Comparison of ENCODE assay signal across 26 cellular contexts in genomic region chr1:199040076-199040475, GRCh38.
DNase-seq lines count a peak whose midpoint lies in the region; ATAC-seq and TF ChIP-seq lines count a peak whose summit lies in the region.
"Had no signal": no experiment of that assay in that cellular context is flagged by ENCODE, and none has a peak within 500 bp of the region (broad histone marks: within the 10 kb centered on the region; RNA-seq: fewer than 3 reads in every experiment).

No MANE protein-coding gene starts in this region.

- no peak for DNase-seq in activated CD4-positive, alpha-beta T cell treated with anti-CD3 and anti-CD28 coated beads, Interleukin-2, amount 10 ng/mL, durations not matched to agents 7 days and 5 days
- DNase-seq in activated CD4-positive, alpha-beta T cell treated with anti-CD3 and anti-CD28 coated beads, Interleukin-2, amount 50 U/mL, for 4 hours = no peak
- DNase-seq in CD4-positive, alpha-beta memory T cell = no peak
- DNase-seq in MV-4-11 (lab: John Stamatoyannopoulos, UW) (peak; percentile 56), CD14-positive monocyte (ENCODE audit: low spot score) (no peak)
- no peak for DNase-seq in activated T-helper 2 cell treated with anti-CD3 and anti-CD28 coated beads, Interferon-gamma antibody, Interleukin-2, Interleukin-4, amounts not matched to agents 10 μg/mL and 5 μg/mL and 100 μg/mL, durations not matched to agents 14 hours and 24 hours and 36 hours (ENCODE audit: low spot score)
- DNase-seq: activated CD4-positive, CD25-positive, alpha-beta regulatory T cell; dorsolateral prefrontal cortex; glutamatergic neuron; kidney glomerular epithelial cell; lower lobe of right lung; mucosa of descending colon; NCI-H187; NCI-H526 treated with DMSO at 0.1 percent for 48 hours; right cardiac atrium; spleen; stimulated activated CD4-positive, alpha-beta T cell treated with anti-CD3 and anti-CD28 coated beads, Interleukin-2, amount 100 ng/mL, for 48 hours; testis; uterus had no signal

- H3K4me3 ChIP-seq in CD4-positive, alpha-beta memory T cell (ENCODE audit: low read length in 2 of 2) = no peak overlapping the region
- H3K4me3 ChIP-seq: A549, dorsolateral prefrontal cortex, HAP-1, lower lobe of right lung, mucosa of descending colon, spleen, testis, uterus had no signal

- H3K27me3 ChIP-seq in CD4-positive, alpha-beta memory T cell (ENCODE audit: insufficient read depth, low read length) = no peaks in the 10 kb centered on the region
- H3K27me3 ChIP-seq: dorsolateral prefrontal cortex, spleen, testis, uterus had no signal

- peaks cover 38% of the 10 kb centered on the region for H3K36me3 Mint-ChIP-seq in activated CD4-positive, alpha-beta T cell treated with anti-CD3 and anti-CD28 coated beads, Interleukin-2, amount 10 ng/mL, durations not matched to agents 7 days and 5 days (ENCODE audit: low read depth)
- no peaks in the 10 kb centered on the region for H3K36me3 Mint-ChIP-seq in CD4-positive, alpha-beta memory T cell
- H3K36me3 Mint-ChIP-seq in activated T-helper 2 cell treated with anti-CD3 and anti-CD28 coated beads, Interferon-gamma antibody, Interleukin-2, Interleukin-4, amounts not matched to agents 10 μg/mL and 5 μg/mL and 100 μg/mL, durations not matched to agents 14 hours and 24 hours and 36 hours (ENCODE audit: low read depth) = peaks cover 42% of the 10 kb centered on the region
- H3K36me3 Mint-ChIP-seq in CD14-positive monocyte = no peaks in the 10 kb centered on the region
- H3K36me3 Mint-ChIP-seq: stimulated activated memory B cell treated with anti-CD40 and anti-IgM and Interleukin-4, amounts not matched to agents 10 μg/mL and 1 μg/mL and 100 μg/mL, for 72 hours had no signal

- CTCF ChIA-PET in activated CD4-positive, alpha-beta T cell treated with anti-CD3 and anti-CD28 coated beads, Interleukin-2, amount 10 ng/mL, durations not matched to agents 7 days and 5 days (lab: Charles Lee) = interaction anchor here (0.9 to 1.9 kb wide), 2 partner anchors 12 to 100 kb away, joined by 3 to 7 read pairs; no protein-coding TSS in a partner anchor
- CTCF ChIA-PET in CD4-positive, alpha-beta memory T cell (lab: Charles Lee; ENCODE audit: partially characterized antibody) = no interaction called here

- no peaks in the 10 kb centered on the region for H3K9me3 ChIP-seq in CD4-positive, alpha-beta memory T cell (ENCODE audit: control insufficient read depth in 1 of 2, low read length in 2 of 2)
- H3K9me3 ChIP-seq: A549, HAP-1, lower lobe of right lung, mucosa of descending colon, spleen, testis, uterus had no signal

- intact Hi-C loops in CD4-positive, alpha-beta memory T cell (cut with micrococcal nuclease) = no loop called here
- intact Hi-C loops in activated T-helper 2 cell treated with anti-CD3 and anti-CD28 coated beads, Interferon-gamma antibody, Interleukin-2, Interleukin-4, amounts not matched to agents 10 μg/mL and 5 μg/mL and 100 μg/mL, durations not matched to agents 14 hours and 24 hours and 36 hours (cut with micrococcal nuclease) = loop anchor here (2.0 kb wide), 1 partner anchor 31 kb away; no protein-coding TSS in a partner anchor
- intact Hi-C loops in CD14-positive monocyte (cut with micrococcal nuclease) = no loop called here

- no peaks in the 10 kb centered on the region for H3K36me3 ChIP-seq in CD4-positive, alpha-beta memory T cell (ENCODE audit: insufficient read depth, low read length)
- H3K36me3 ChIP-seq: HAP-1, lower lobe of right lung, spleen, uterus had no signal

- H3K4me3 Mint-ChIP-seq in activated CD4-positive, alpha-beta T cell treated with anti-CD3 and anti-CD28 coated beads, Interleukin-2, amount 10 ng/mL, durations not matched to agents 7 days and 5 days = peak overlapping the region; percentile 11
- H3K4me3 Mint-ChIP-seq in CD4-positive, alpha-beta memory T cell = peak overlapping the region in 6 of 8 donors; percentile 2 to 54 (median 30)
- H3K4me3 Mint-ChIP-seq in activated T-helper 2 cell treated with anti-CD3 and anti-CD28 coated beads, Interferon-gamma antibody, Interleukin-2, Interleukin-4, amounts not matched to agents 10 μg/mL and 5 μg/mL and 100 μg/mL, durations not matched to agents 14 hours and 24 hours and 36 hours (ENCODE audit: low read depth) = peak overlapping the region; percentile 49
- H3K4me3 Mint-ChIP-seq in CD14-positive monocyte = no peak overlapping the region
- H3K4me3 Mint-ChIP-seq: activated T-helper 17 cell treated with anti-CD3 and anti-CD28 coated beads, Interleukin-2, amount 50 U/mL, for 72 hours; neural crest cell; stimulated activated memory B cell treated with anti-CD40 and anti-IgM and Interleukin-4, amounts not matched to agents 10 μg/mL and 1 μg/mL and 100 μg/mL, for 72 hours had no signal

- ATAC-seq in HG02759 (IDR thresholded peaks at IDR 0.05; ENCODE audit: unreplicated experiment) (no peak), HG03097 (IDR thresholded peaks at IDR 0.05; ENCODE audit: low FRiP score, unreplicated experiment) (no peak)
- ATAC-seq: A549; activated T-helper 17 cell treated with anti-CD3 and anti-CD28 coated beads, Interleukin-2, amount 50 U/mL, for 72 hours; lower lobe of right lung; mucosa of descending colon; right cardiac atrium; stimulated activated memory B cell treated with anti-CD40 and anti-IgM and Interleukin-4, amounts not matched to agents 10 μg/mL and 1 μg/mL and 100 μg/mL, for 72 hours had no signal

- peaks cover 28% of the 10 kb centered on the region for H3K9me3 Mint-ChIP-seq in activated CD4-positive, alpha-beta T cell treated with anti-CD3 and anti-CD28 coated beads, Interleukin-2, amount 10 ng/mL, durations not matched to agents 7 days and 5 days
- no peaks in the 10 kb centered on the region for H3K9me3 Mint-ChIP-seq in CD4-positive, alpha-beta memory T cell
- H3K9me3 Mint-ChIP-seq in activated T-helper 2 cell treated with anti-CD3 and anti-CD28 coated beads, Interferon-gamma antibody, Interleukin-2, Interleukin-4, amounts not matched to agents 10 μg/mL and 5 μg/mL and 100 μg/mL, durations not matched to agents 14 hours and 24 hours and 36 hours = peaks cover 30% of the 10 kb centered on the region
- peaks cover 0 to 8% (median 3%) of the 10 kb centered on the region in 7 donors for H3K9me3 Mint-ChIP-seq in CD14-positive monocyte
- H3K9me3 Mint-ChIP-seq: activated T-helper 17 cell treated with anti-CD3 and anti-CD28 coated beads, Interleukin-2, amount 50 U/mL, for 72 hours; neural crest cell; stimulated activated memory B cell treated with anti-CD40 and anti-IgM and Interleukin-4, amounts not matched to agents 10 μg/mL and 1 μg/mL and 100 μg/mL, for 72 hours had no signal

- POLR2A ChIA-PET in activated CD4-positive, alpha-beta T cell treated with anti-CD3 and anti-CD28 coated beads, Interleukin-2, amount 10 ng/mL, durations not matched to agents 7 days and 5 days (lab: Charles Lee) = no interaction called here
- POLR2A ChIA-PET in CD4-positive, alpha-beta memory T cell (lab: Charles Lee; ENCODE audit: partially characterized antibody) = no interaction called here

- peaks cover 48% of the 10 kb centered on the region for H3K4me1 Mint-ChIP-seq in activated CD4-positive, alpha-beta T cell treated with anti-CD3 and anti-CD28 coated beads, Interleukin-2, amount 10 ng/mL, durations not matched to agents 7 days and 5 days
- peaks cover 19 to 23% (median 22%) of the 10 kb centered on the region in 4 donors for H3K4me1 Mint-ChIP-seq in CD4-positive, alpha-beta memory T cell
- peaks cover 44% of the 10 kb centered on the region for H3K4me1 Mint-ChIP-seq in activated T-helper 2 cell treated with anti-CD3 and anti-CD28 coated beads, Interferon-gamma antibody, Interleukin-2, Interleukin-4, amounts not matched to agents 10 μg/mL and 5 μg/mL and 100 μg/mL, durations not matched to agents 14 hours and 24 hours and 36 hours (ENCODE audit: low read depth)
- peaks cover 17% of the 10 kb centered on the region for H3K4me1 Mint-ChIP-seq in CD14-positive monocyte
- H3K4me1 Mint-ChIP-seq: neural crest cell had no signal

- H3K27ac ChIP-seq in CD4-positive, alpha-beta memory T cell (ENCODE audit: low read depth, low read length) = no peak overlapping the region
- H3K27ac ChIP-seq: A549, dorsolateral prefrontal cortex, lower lobe of right lung, spleen, testis, uterus had no signal

- peak overlapping the region; percentile 80 for H3K27ac Mint-ChIP-seq in activated CD4-positive, alpha-beta T cell treated with anti-CD3 and anti-CD28 coated beads, Interleukin-2, amount 10 ng/mL, durations not matched to agents 7 days and 5 days
- no peak overlapping the region for H3K27ac Mint-ChIP-seq in CD4-positive, alpha-beta memory T cell
- peak overlapping the region; percentile 73 for H3K27ac Mint-ChIP-seq in activated T-helper 2 cell treated with anti-CD3 and anti-CD28 coated beads, Interferon-gamma antibody, Interleukin-2, Interleukin-4, amounts not matched to agents 10 μg/mL and 5 μg/mL and 100 μg/mL, durations not matched to agents 14 hours and 24 hours and 36 hours
- H3K27ac Mint-ChIP-seq in CD14-positive monocyte = no peak overlapping the region
- H3K27ac Mint-ChIP-seq: activated T-helper 17 cell treated with anti-CD3 and anti-CD28 coated beads, Interleukin-2, amount 50 U/mL, for 72 hours; stimulated activated memory B cell treated with anti-CD40 and anti-IgM and Interleukin-4, amounts not matched to agents 10 μg/mL and 1 μg/mL and 100 μg/mL, for 72 hours had no signal

- no peak for TF ChIP-seq CTCF in CD14-positive monocyte (IDR thresholded peaks at IDR 0.05)

- H3K4me1 ChIP-seq in CD4-positive, alpha-beta memory T cell (ENCODE audit: insufficient read depth, low read length) = peaks cover 28% of the 10 kb centered on the region
- H3K4me1 ChIP-seq: A549, HAP-1, lower lobe of right lung, testis, uterus had no signal

- no peaks in the 10 kb centered on the region for H3K27me3 Mint-ChIP-seq in activated CD4-positive, alpha-beta T cell treated with anti-CD3 and anti-CD28 coated beads, Interleukin-2, amount 10 ng/mL, durations not matched to agents 7 days and 5 days
- H3K27me3 Mint-ChIP-seq in CD4-positive, alpha-beta memory T cell = no peaks in the 10 kb centered on the region
- H3K27me3 Mint-ChIP-seq in activated T-helper 2 cell treated with anti-CD3 and anti-CD28 coated beads, Interferon-gamma antibody, Interleukin-2, Interleukin-4, amounts not matched to agents 10 μg/mL and 5 μg/mL and 100 μg/mL, durations not matched to agents 14 hours and 24 hours and 36 hours (ENCODE audit: low read depth) = no peaks in the 10 kb centered on the region
- peaks cover 0 to 1% (median 0%) of the 10 kb centered on the region in 3 donors for H3K27me3 Mint-ChIP-seq in CD14-positive monocyte (ENCODE audit: low read depth in 3 of 3)
- H3K27me3 Mint-ChIP-seq: activated T-helper 17 cell treated with anti-CD3 and anti-CD28 coated beads, Interleukin-2, amount 50 U/mL, for 72 hours had no signal

Comparison
In these comparisons a context has a peak if more than half of its experiments do, and no peak if none do; other contexts are left out.
1. H3K27ac Mint-ChIP-seq: peak in activated CD4-positive, alpha-beta T cell treated with anti-CD3 and anti-CD28 coated beads, Interleukin-2, amount 10 ng/mL, durations not matched to agents 7 days and 5 days (single experiment) and activated T-helper 2 cell treated with anti-CD3 and anti-CD28 coated beads, Interferon-gamma antibody, Interleukin-2, Interleukin-4, amounts not matched to agents 10 μg/mL and 5 μg/mL and 100 μg/mL, durations not matched to agents 14 hours and 24 hours and 36 hours (single experiment); none in CD4-positive, alpha-beta memory T cell (0 of 7) and CD14-positive monocyte (0 of 7).
2. H3K4me3 Mint-ChIP-seq: peak in activated CD4-positive, alpha-beta T cell treated with anti-CD3 and anti-CD28 coated beads, Interleukin-2, amount 10 ng/mL, durations not matched to agents 7 days and 5 days (single experiment), CD4-positive, alpha-beta memory T cell (6 of 8) and activated T-helper 2 cell treated with anti-CD3 and anti-CD28 coated beads, Interferon-gamma antibody, Interleukin-2, Interleukin-4, amounts not matched to agents 10 μg/mL and 5 μg/mL and 100 μg/mL, durations not matched to agents 14 hours and 24 hours and 36 hours (single experiment); none in CD14-positive monocyte (0 of 2).